In genomic region chr11:111910637-111911562, GRCh38 we compare ENCODE assay signal across 1 cellular context.
TF ChIP-seq lines count a peak whose summit lies in the region.

No MANE protein-coding gene starts in this region.

TF ChIP-seq in HepG2, 621 proteins besides CTCF, POLR2A, EP300 and RAD21:
- TF ChIP-seq CENPT (CRISPR knock-in tag; IDR thresholded peaks at IDR 0.05; ENCODE audit: low read depth) (no peak), TOPORS (CRISPR knock-in tag; IDR thresholded peaks at IDR 0.05) (no peak)
